ENCODE assay signal across 21 cellular contexts in the genomic region with DNA sequence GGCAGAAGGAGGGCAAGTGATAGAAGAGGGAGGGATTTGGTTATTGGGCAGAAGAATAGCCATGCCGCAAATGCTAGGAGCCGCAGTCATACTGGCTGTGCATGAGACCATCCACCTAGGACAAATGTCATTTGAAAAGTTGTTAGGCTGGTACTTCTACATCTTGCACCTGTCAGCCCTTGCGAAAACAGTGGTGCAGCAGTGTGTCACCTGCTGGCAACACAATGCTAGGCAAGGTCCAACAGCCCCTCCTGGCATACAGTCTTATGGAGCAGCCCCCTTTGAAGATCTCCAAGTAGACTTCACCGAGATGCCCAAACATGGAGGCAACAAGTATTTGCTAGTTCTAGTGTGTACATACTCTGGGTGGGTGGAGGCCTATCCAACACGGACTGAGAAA.
"Had no signal": no experiment of that assay in that cellular context is flagged by ENCODE, and none has a peak within 500 bp of the region (broad histone marks: within the 10 kb centered on the region; RNA-seq: fewer than 3 reads in every experiment).

No MANE protein-coding gene starts in this region.

- FAIRE-seq: astrocyte, colon, frontal cortex, TTC549 had no signal

- H3K27me3 ChIP-seq: right atrium auricular region, spleen, testis, uterus had no signal

- H3K4me1 ChIP-seq: left ventricle myocardium inferior, psoas muscle, right atrium auricular region, spleen, testis, uterus had no signal

- H3K36me3 ChIP-seq: left ventricle myocardium inferior, right atrium auricular region, spleen, uterus had no signal

- ATAC-seq: esophagus mucosa; natural killer cell treated with Interleukin-12 subunit alpha and Interleukin-12 subunit beta and Interleukin-15 and Interleukin-18, amount 100 ng/mL, for 72 hours; psoas muscle had no signal

- DNase-seq: activated CD4-positive, alpha-beta memory T cell treated with anti-CD3 and anti-CD28 coated beads for 36 hours; activated CD4-positive, alpha-beta T cell treated with anti-CD3 and anti-CD28 coated beads for 1 hour; activated naive CD4-positive, alpha-beta T cell treated with Interleukin-2 at 50 U/mL for 16 hours; activated naive CD8-positive, alpha-beta T cell treated with anti-CD3 and anti-CD28 coated beads for 36 hours; activated T-cell treated with anti-CD3 and anti-CD28 coated beads, Interleukin-2, amount 50 U/mL, for 48 hours; effector memory CD4-positive, alpha-beta T cell; hippocampal formation; kidney glomerular epithelial cell; left ventricle myocardium inferior; psoas muscle; spleen; stimulated activated CD4-positive, alpha-beta T cell treated with anti-CD3 and anti-CD28 coated beads, Interleukin-4, amount 100 ng/mL, for 1 hour; testis; uterus had no signal

- H3K27ac ChIP-seq: left ventricle myocardium inferior, psoas muscle, right atrium auricular region, spleen, testis, uterus had no signal

- H3K4me3 ChIP-seq: left ventricle myocardium inferior, psoas muscle, right atrium auricular region, spleen, testis, uterus had no signal

- H3K9me3 ChIP-seq: left ventricle myocardium inferior, psoas muscle, right atrium auricular region, spleen, testis, uterus had no signal
